ENCODE assay signal across 30 cellular contexts in the genomic region with DNA sequence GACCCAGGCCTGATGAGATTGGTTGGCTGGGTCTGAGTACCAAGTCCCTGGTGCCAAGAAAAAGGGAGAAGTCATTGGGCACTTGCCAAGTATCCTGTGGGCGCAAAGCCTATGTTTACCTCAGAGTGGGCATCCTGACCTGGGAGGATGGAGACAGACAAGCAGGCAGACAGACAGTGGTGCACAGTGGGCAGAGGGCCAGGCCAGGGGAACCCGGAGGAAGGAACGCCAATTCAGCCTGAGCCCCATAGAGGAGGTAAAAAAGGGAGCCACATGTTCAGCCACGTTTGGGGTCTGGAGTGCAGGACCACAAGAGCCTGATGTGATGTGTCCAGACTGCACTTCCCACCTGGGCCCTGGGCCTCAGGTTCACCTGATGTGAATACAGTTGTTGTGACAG.
"Had no signal": no experiment of that assay in that cellular context is flagged by ENCODE, and none has a peak within 500 bp of the region (broad histone marks: within the 10 kb centered on the region; RNA-seq: fewer than 3 reads in every experiment).

No MANE protein-coding gene starts in this region.

- DNase-seq: activated B cell treated with CpG ODN at 0.5 μM for 24 hours; activated CD4-positive, alpha-beta T cell treated with anti-CD3 and anti-CD28 coated beads for 48 hours; activated CD4-positive, CD25-positive, alpha-beta regulatory T cell treated with anti-CD3 and anti-CD28 coated beads, Interleukin-2, amount 50 U/mL, for 72 hours; activated CD8-positive, alpha-beta memory T cell treated with anti-CD3 and anti-CD28 coated beads, Interleukin-2, amount 50 U/mL, for 4 hours; activated naive CD4-positive, alpha-beta T cell; activated naive CD4-positive, alpha-beta T cell treated with anti-CD3 and anti-CD28 coated beads, Interleukin-2, amount 50 U/mL, for 16 hours; activated naive CD8-positive, alpha-beta T cell treated with anti-CD3 and anti-CD28 coated beads for 36 hours; activated T-cell treated with anti-CD3 and anti-CD28 coated beads for 4 hours; activated T-cell treated with anti-CD3 and anti-CD28 coated beads, Interleukin-2, amount 50 U/mL, for 4 hours; amniotic stem cell; aorta; brain microvascular endothelial cell; central memory CD4-positive, alpha-beta T cell; Karpas-422; KBM-7; NCI-H1048; NCI-H1105 treated with DMSO at 0.1 percent for 48 hours; NCI-H1436; NCI-H1694; NCI-H1930; NCI-H2081 treated with DMSO at 0.1 percent for 48 hours; NCI-H345; NCI-H524 treated with DMSO at 0.1 percent for 48 hours; PC-9; Right ventricle myocardium superior; SW 1271; T-helper 1 cell; T-helper 2 cell; T-helper 9 cell had no signal

- H3K27ac ChIP-seq: brain microvascular endothelial cell, PC-9, VCaP had no signal

- H3K27me3 ChIP-seq: brain microvascular endothelial cell had no signal

- ATAC-seq: activated T-cell treated with anti-CD3 and anti-CD28 coated beads, Interleukin-2, amount 50 U/mL, for 4 hours had no signal

- H3K4me3 ChIP-seq: PC-9 had no signal
